In the genomic region with DNA sequence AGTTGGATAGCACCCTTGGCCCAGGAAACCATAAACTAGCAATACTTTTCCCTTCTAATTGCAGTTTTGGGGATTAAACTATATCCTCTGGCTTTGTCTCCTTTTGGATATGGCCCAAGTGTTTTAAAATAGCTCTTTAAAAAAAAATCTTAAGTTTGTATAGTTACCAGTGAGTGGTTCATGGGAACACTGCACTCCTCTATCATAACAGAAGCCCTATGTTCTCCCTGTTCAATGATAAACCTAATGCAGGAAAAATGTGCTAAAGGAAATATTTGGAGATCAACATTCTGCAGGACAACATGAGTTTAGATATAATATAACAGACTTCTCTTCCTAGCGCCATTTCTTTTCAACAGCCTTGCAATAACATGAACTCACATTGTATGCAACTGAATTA, we compare ENCODE assay signal across 12 cellular contexts.
"Had no signal": no experiment of that assay in that cellular context is flagged by ENCODE, and none has a peak within 500 bp of the region (broad histone marks: within the 10 kb centered on the region; RNA-seq: fewer than 3 reads in every experiment).

No MANE protein-coding gene starts in this region.

- H3K27ac ChIP-seq: pancreas had no signal

- H3K4me3 Mint-ChIP-seq: activated CD4-positive, alpha-beta T cell treated with anti-CD3 and anti-CD28 coated beads, Interleukin-2, amount 10 ng/mL, durations not matched to agents 7 days and 5 days; activated naive CD8-positive, alpha-beta T cell treated with anti-CD3 and anti-CD28 coated beads for 36 hours; naive B cell; stimulated activated naive CD8-positive, alpha-beta T cell treated with anti-CD3 and anti-CD28 coated beads, Interleukin-15, amount 100 ng/mL, for 72 hours; T-helper 2 cell treated with Interferon-gamma antibody and Interleukin-4, amounts not matched to agents 5 μg/mL and 100 μg/mL, for 36 hours had no signal

- H3K9me3 ChIP-seq: pancreas had no signal

- H3K27ac Mint-ChIP-seq: activated CD4-positive, alpha-beta T cell treated with anti-CD3 and anti-CD28 coated beads, Interleukin-2, amount 10 ng/mL, durations not matched to agents 7 days and 5 days; T-helper 2 cell treated with Interferon-gamma antibody and Interleukin-4, amounts not matched to agents 5 μg/mL and 100 μg/mL, for 36 hours had no signal

- ATAC-seq: left colon; pancreas; stimulated activated naive CD8-positive, alpha-beta T cell treated with anti-CD3 and anti-CD28 coated beads, Interleukin-15, amount 100 ng/mL, for 72 hours had no signal

- H3K27me3 Mint-ChIP-seq: activated CD4-positive, alpha-beta T cell treated with anti-CD3 and anti-CD28 coated beads, Interleukin-2, amount 10 ng/mL, durations not matched to agents 7 days and 5 days; activated naive CD8-positive, alpha-beta T cell treated with anti-CD3 and anti-CD28 coated beads for 36 hours; naive B cell; stimulated activated naive CD8-positive, alpha-beta T cell treated with anti-CD3 and anti-CD28 coated beads, Interleukin-15, amount 100 ng/mL, for 72 hours had no signal

- H3K4me1 ChIP-seq: pancreas had no signal

- DNase-seq: activated CD4-positive, alpha-beta T cell treated with anti-CD3 and anti-CD28 coated beads, Interleukin-2, amount 10 ng/mL, durations not matched to agents 7 days and 5 days; activated CD4-positive, CD25-positive, alpha-beta regulatory T cell; activated gamma-delta T cell; activated naive CD8-positive, alpha-beta T cell treated with anti-CD3 and anti-CD28 coated beads for 36 hours; anterior cingulate cortex; left colon; naive B cell; pancreas; stimulated activated CD4-positive, alpha-beta T cell treated with anti-CD3 and anti-CD28 coated beads, Interleukin-1b, Interleukin-23, amount 100 ng/mL, for 48 hours; stimulated activated naive CD8-positive, alpha-beta T cell treated with anti-CD3 and anti-CD28 coated beads, Interleukin-15, amount 100 ng/mL, for 72 hours; SW 1271 had no signal

- H3K4me1 Mint-ChIP-seq: activated CD4-positive, alpha-beta T cell treated with anti-CD3 and anti-CD28 coated beads, Interleukin-2, amount 10 ng/mL, durations not matched to agents 7 days and 5 days; naive B cell had no signal

- H3K27me3 ChIP-seq: pancreas had no signal

- H3K9me3 Mint-ChIP-seq: activated CD4-positive, alpha-beta T cell treated with anti-CD3 and anti-CD28 coated beads, Interleukin-2, amount 10 ng/mL, durations not matched to agents 7 days and 5 days; activated naive CD8-positive, alpha-beta T cell treated with anti-CD3 and anti-CD28 coated beads for 36 hours; naive B cell; stimulated activated naive CD8-positive, alpha-beta T cell treated with anti-CD3 and anti-CD28 coated beads, Interleukin-15, amount 100 ng/mL, for 72 hours; T-helper 2 cell treated with Interferon-gamma antibody and Interleukin-4, amounts not matched to agents 5 μg/mL and 100 μg/mL, for 36 hours had no signal

- H3K4me3 ChIP-seq: pancreas had no signal
